Comparison of ENCODE assay signal across 6 cellular contexts in the genomic region with DNA sequence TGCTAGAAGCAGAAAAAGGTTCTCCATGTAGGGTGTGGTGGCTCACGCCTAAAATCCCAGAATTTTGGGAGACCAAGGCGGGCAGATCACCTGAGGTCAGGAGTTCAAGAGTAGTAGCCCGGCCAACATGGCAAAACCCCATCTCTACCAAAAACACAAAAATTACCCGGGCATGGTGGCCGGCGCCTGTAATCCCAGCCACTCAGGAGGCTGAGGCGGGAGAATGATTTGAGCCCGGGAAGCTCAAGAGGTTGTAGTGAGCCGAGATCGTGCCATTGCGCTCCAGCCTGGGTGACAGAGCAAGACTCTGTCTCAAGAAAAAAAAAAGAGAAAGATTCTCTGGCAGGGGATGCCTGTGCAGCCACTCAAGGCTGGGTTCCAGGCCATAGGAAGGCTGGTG.
"Had no signal": no experiment of that assay in that cellular context is flagged by ENCODE, and none has a peak within 500 bp of the region (broad histone marks: within the 10 kb centered on the region; RNA-seq: fewer than 3 reads in every experiment).

No MANE protein-coding gene starts in this region.

- H3K27ac Mint-ChIP-seq: IgD-negative memory B cell had no signal

- H3K36me3 Mint-ChIP-seq: IgD-negative memory B cell had no signal

- H3K27ac ChIP-seq: HL-60 had no signal

- DNase-seq: IMR-90, KBM-7 had no signal

- H3K9me3 Mint-ChIP-seq: IgD-negative memory B cell had no signal

- H3K4me3 Mint-ChIP-seq: IgD-negative memory B cell had no signal

- ATAC-seq: HepG2, K562 had no signal
